Comparison of ENCODE assay signal across 9 cellular contexts in genomic region chr1:19426294-19427086, GRCh38. TPM values are rescaled to one million over a fixed set of nuclear protein-coding genes. Genes with fewer than 3 reads are reported as not detected.
DNase-seq lines count a peak whose midpoint lies in the region; ATAC-seq and TF ChIP-seq lines count a peak whose summit lies in the region.
"Had no signal": no experiment of that assay in that cellular context is flagged by ENCODE, and none has a peak within 500 bp of the region (broad histone marks: within the 10 kb centered on the region; RNA-seq: fewer than 3 reads in every experiment).

No MANE protein-coding gene starts in this region.

- H3K27me3 ChIP-seq in esophagus squamous epithelium, result no peaks in the 10 kb centered on the region
- H3K27me3 ChIP-seq in neutrophil, result no peaks in the 10 kb centered on the region
- H3K27me3 ChIP-seq in upper lobe of left lung, result no peaks in the 10 kb centered on the region

- no peak for TF ChIP-seq EP300 in upper lobe of left lung (IDR thresholded peaks at IDR 0.05)

- 46 to 68% methylated on average over 4 to 11 of the region's 13 CpGs for WGBS in esophagus squamous epithelium, 2 donors
- WGBS in upper lobe of left lung, 2 donors, result 73 to 81% methylated on average over 6 to 13 of the region's 13 CpGs

- H3K27me3 Mint-ChIP-seq in activated T-cell treated with anti-CD3 and anti-CD28 coated beads, Interleukin-2, amount 50 U/mL, for 72 hours (ENCODE audit: low read depth), result no peaks in the 10 kb centered on the region

- H3K4me3 ChIP-seq in esophagus squamous epithelium, result no peak overlapping the region
- no peak overlapping the region for H3K4me3 ChIP-seq in neutrophil (ENCODE audit: low read depth in 1 of 2, low read length in 1 of 2)
- no peak overlapping the region for H3K4me3 ChIP-seq in upper lobe of left lung

- peak overlapping the region in 1 of 2 donors; percentile 4 for H3K4me3 Mint-ChIP-seq in activated T-cell treated with anti-CD3 and anti-CD28 coated beads, Interleukin-2, amount 50 U/mL, for 72 hours

- H3K27ac ChIP-seq in esophagus squamous epithelium (peak overlapping the region; percentile 57 to 92 (median 89)), neutrophil (peak overlapping the region; percentile 39), upper lobe of left lung (peak overlapping the region; percentile 48 to 76 (median 67))

- peak overlapping the region; percentile 79 for H3K27ac Mint-ChIP-seq in activated T-cell treated with anti-CD3 and anti-CD28 coated beads, Interleukin-2, amount 50 U/mL, for 72 hours

- H3K9me3 ChIP-seq in esophagus squamous epithelium (no peaks in the 10 kb centered on the region), neutrophil (no peaks in the 10 kb centered on the region), upper lobe of left lung (no peaks in the 10 kb centered on the region)

- H3K4me1 Mint-ChIP-seq in activated T-cell treated with anti-CD3 and anti-CD28 coated beads, Interleukin-2, amount 50 U/mL, for 72 hours (ENCODE audit: low read depth), result peaks cover 93% of the 10 kb centered on the region

- TF ChIP-seq CTCF in esophagus squamous epithelium (IDR thresholded peaks at IDR 0.05), result no peak
- TF ChIP-seq CTCF in neutrophil (IDR thresholded peaks at IDR 0.05), result no peak
- no peak for TF ChIP-seq CTCF in upper lobe of left lung (IDR thresholded peaks at IDR 0.05)

- ATAC-seq in activated T-cell treated with anti-CD3 and anti-CD28 coated beads, Interleukin-2, amount 50 U/mL, for 72 hours (replicated peaks in 1 of 2), result no peak
- ATAC-seq in upper lobe of left lung (ENCODE audit: low FRiP score in 2 of 2), result no peak
- ATAC-seq in HG02885 (IDR thresholded peaks at IDR 0.05; ENCODE audit: poor library complexity, unreplicated experiment), result no peak
- no peak for ATAC-seq in GM21381 (IDR thresholded peaks at IDR 0.05; ENCODE audit: unreplicated experiment)
- ATAC-seq: PC-3 had no signal

- no peak for DNase-seq in activated T-cell treated with anti-CD3 and anti-CD28 coated beads, Interleukin-2, amount 50 U/mL, for 72 hours
- no peak for DNase-seq in activated T-cell treated with anti-CD3 and anti-CD28 coated beads, Interleukin-2, amount 50 U/mL, for 48 hours
- DNase-seq in esophagus squamous epithelium (lab: John Stamatoyannopoulos, UW), result no peak
- peak in 1 of 2 donors; percentile 42 for DNase-seq in upper lobe of left lung
- no peak for DNase-seq in hypothalamus (lab: John Stamatoyannopoulos, UW)
- DNase-seq: PC-3 had no signal

- peaks cover 75 to 100% (median 92%) of the 10 kb centered on the region in 3 donors for H3K4me1 ChIP-seq in esophagus squamous epithelium
- peaks cover 21 to 26% of the 10 kb centered on the region in 2 experiments for H3K4me1 ChIP-seq in neutrophil (ENCODE audit: control insufficient read depth in 1 of 2, insufficient read depth in 1 of 2, low read depth in 1 of 2, low read length in 1 of 2)
- peaks cover 79 to 89% (median 82%) of the 10 kb centered on the region in 4 donors for H3K4me1 ChIP-seq in upper lobe of left lung

- no peaks in the 10 kb centered on the region for H3K36me3 ChIP-seq in esophagus squamous epithelium
- H3K36me3 ChIP-seq in neutrophil, result peaks cover 6% of the 10 kb centered on the region
- H3K36me3 ChIP-seq in upper lobe of left lung, result peaks cover 0 to 4% (median 0%) of the 10 kb centered on the region in 4 donors

- peaks cover 0 to 3% of the 10 kb centered on the region in 2 donors for H3K36me3 Mint-ChIP-seq in activated T-cell treated with anti-CD3 and anti-CD28 coated beads, Interleukin-2, amount 50 U/mL, for 72 hours (ENCODE audit: insufficient read depth in 2 of 2)

- no peaks in the 10 kb centered on the region for H3K9me3 Mint-ChIP-seq in activated T-cell treated with anti-CD3 and anti-CD28 coated beads, Interleukin-2, amount 50 U/mL, for 72 hours

- intact Hi-C loops in esophagus squamous epithelium (cut with DNase I), result no loop called here

- TF ChIP-seq POLR2A in esophagus squamous epithelium (IDR thresholded peaks at IDR 0.05), result no peak
- TF ChIP-seq POLR2A in upper lobe of left lung (IDR thresholded peaks at IDR 0.05), result no peak

RNA-seq across cellular contexts. Expression of gene CAPZB, which starts 58.8 kb away (rescaled TPM):
- 100 to 1,000 TPM; 336 to 373 TPM for total RNA-seq in activated T-cell treated with anti-CD3 and anti-CD28 coated beads, Interleukin-2, amount 50 U/mL, for 72 hours
- total RNA-seq in esophagus squamous epithelium (100 to 1,000 TPM in 3 of 4 donors, 10 to 100 TPM in 1; 89.4 to 146 (median 126) TPM), upper lobe of left lung (100 to 1,000 TPM in 5 of 6 donors, 10 to 100 TPM in 1; 96.4 to 303 (median 144) TPM)

Comparison
In these comparisons a context has a peak if more than half of its experiments do, and no peak if none do; other contexts are left out.
1. H3K27ac ChIP-seq: peak in every context shown above with its lines; median percentile 89 in esophagus squamous epithelium; 67 in upper lobe of left lung; 39 in neutrophil.